ENCODE assay signal across 15 cellular contexts in genomic region chr12:94165152-94165551, GRCh38. TPM values are rescaled to one million over a fixed set of nuclear protein-coding genes. Genes with fewer than 3 reads are reported as not detected.
DNase-seq lines count a peak whose midpoint lies in the region; ATAC-seq and TF ChIP-seq lines count a peak whose summit lies in the region.
"Had no signal": no experiment of that assay in that cellular context is flagged by ENCODE, and none has a peak within 500 bp of the region (broad histone marks: within the 10 kb centered on the region; RNA-seq: fewer than 3 reads in every experiment).

No MANE protein-coding gene starts in this region.

- no peaks in the 10 kb centered on the region for H3K36me3 ChIP-seq in OCI-LY3 (replicated peaks; ENCODE audit: low read depth, low read length)
- no peaks in the 10 kb centered on the region for H3K36me3 ChIP-seq in endocrine pancreas (ENCODE audit: control insufficient read depth, insufficient read depth, low read length)
- no peaks in the 10 kb centered on the region for H3K36me3 ChIP-seq in neural progenitor cell

- H3K4me3 ChIP-seq in OCI-LY3 (ENCODE audit: low read length) (no peak overlapping the region), endocrine pancreas (ENCODE audit: control insufficient read depth, insufficient read depth, low read length) (peak overlapping the region; percentile 76), neural progenitor cell (peak overlapping the region; percentile 10)

- TF ChIP-seq CTCF in CD14-positive monocyte (IDR thresholded peaks at IDR 0.05) (no peak), OCI-LY3 (IDR thresholded peaks at IDR 0.05; ENCODE audit: low read depth, low read length) (no peak), neural progenitor cell (IDR thresholded peaks at IDR 0.05) (no peak), GM10266 (IDR thresholded peaks at IDR 0.05; ENCODE audit: control insufficient read depth, insufficient read depth, low read depth, missing control alignments) (no peak)

- H3K4me2 ChIP-seq in OCI-LY3 (ENCODE audit: low read length) (peak overlapping the region; percentile 30), neural progenitor cell (peak overlapping the region; percentile 63)

- H3K9ac ChIP-seq in OCI-LY3 (ENCODE audit: low read length) = no peak overlapping the region
- H3K9ac ChIP-seq in endocrine pancreas (ENCODE audit: control insufficient read depth, insufficient read depth, low read length) = no peak overlapping the region
- no peak overlapping the region for H3K9ac ChIP-seq in neural progenitor cell

- H3K9me3 ChIP-seq in OCI-LY3 (ENCODE audit: insufficient read depth, low read length) (no peaks in the 10 kb centered on the region), endocrine pancreas (ENCODE audit: control insufficient read depth, low read length) (no peaks in the 10 kb centered on the region), neural progenitor cell (ENCODE audit: low read depth) (no peaks in the 10 kb centered on the region)

- peaks cover 0 to 2% (median 0%) of the 10 kb centered on the region in 7 donors for H3K9me3 Mint-ChIP-seq in CD14-positive monocyte
- no peaks in the 10 kb centered on the region for H3K9me3 Mint-ChIP-seq in neural progenitor cell

- no peak overlapping the region for H3K27ac ChIP-seq in OCI-LY3 (ENCODE audit: low read length)
- peak overlapping the region; percentile 70 for H3K27ac ChIP-seq in neural progenitor cell
- H3K27ac ChIP-seq: HL-60 had no signal

- peaks cover 23% of the 10 kb centered on the region for H3F3A ChIP-seq in neural progenitor cell (ENCODE audit: low read depth)

- H4K20me1 ChIP-seq in OCI-LY3 (ENCODE audit: insufficient read depth, low read length) = no peaks in the 10 kb centered on the region
- H4K20me1 ChIP-seq in neural progenitor cell (ENCODE audit: low read depth) = no peaks in the 10 kb centered on the region

- H3K4me1 ChIP-seq in OCI-LY3 (ENCODE audit: low read length) (no peaks in the 10 kb centered on the region), endocrine pancreas (ENCODE audit: control insufficient read depth, insufficient read depth, low read length) (no peaks in the 10 kb centered on the region), neural progenitor cell (peaks cover 34% of the 10 kb centered on the region)

- ATAC-seq in left cardiac atrium = no peak

- no peaks in the 10 kb centered on the region for H3K79me2 ChIP-seq in OCI-LY3 (ENCODE audit: low read length)
- no peaks in the 10 kb centered on the region for H3K79me2 ChIP-seq in neural progenitor cell (ENCODE audit: low read depth)

- H3K27ac Mint-ChIP-seq in CD14-positive monocyte (peak overlapping the region in 5 of 7 donors; percentile 19 to 48 (median 45)), neural progenitor cell (peak overlapping the region; percentile 94)

- H3K36me3 Mint-ChIP-seq in CD14-positive monocyte = peaks cover 50 to 60% of the 10 kb centered on the region in 2 donors
- peaks cover 11% of the 10 kb centered on the region for H3K36me3 Mint-ChIP-seq in neural progenitor cell

- DNase-seq in CD14-positive monocyte (ENCODE audit: low spot score) = no peak
- peak; percentile 68 for DNase-seq in neural progenitor cell (ENCODE audit: low spot score)
- DNase-seq in left cardiac atrium = no peak
- DNase-seq in GM10266 (ENCODE audit: extremely low spot score) = no peak
- DNase-seq in KG1 (lab: John Stamatoyannopoulos, UW) = no peak
- DNase-seq in OCI-M1 (lab: John Stamatoyannopoulos, UW) = no peak
- DNase-seq: DMS53, H7, Karpas-422, MM.1S, NCI-H2029, NCI-H524 had no signal

- intact Hi-C loops in CD14-positive monocyte (cut with micrococcal nuclease) (no loop called here), left cardiac atrium (cut with DNase I) (no loop called here)

- no peak overlapping the region for H2AFZ ChIP-seq in OCI-LY3 (ENCODE audit: low read depth, low read length)
- H2AFZ ChIP-seq in neural progenitor cell (replicated peaks) = peak overlapping the region; percentile 35

- H3K4me3 Mint-ChIP-seq in CD14-positive monocyte (no peak overlapping the region), neural progenitor cell (peak overlapping the region; percentile 62)

- H3K27me3 Mint-ChIP-seq in CD14-positive monocyte (ENCODE audit: low read depth in 3 of 3) (peaks cover 0 to 2% (median 0%) of the 10 kb centered on the region in 3 donors), neural progenitor cell (ENCODE audit: insufficient read depth, low read depth) (peaks cover 2% of the 10 kb centered on the region)

- peaks cover 43% of the 10 kb centered on the region for H3K27me3 ChIP-seq in OCI-LY3 (ENCODE audit: low read depth, low read length)
- no peaks in the 10 kb centered on the region for H3K27me3 ChIP-seq in endocrine pancreas (ENCODE audit: control insufficient read depth, insufficient read depth, low read length)
- H3K27me3 ChIP-seq in neural progenitor cell = peaks cover 36% of the 10 kb centered on the region

- peaks cover 40% of the 10 kb centered on the region for H3K4me1 Mint-ChIP-seq in CD14-positive monocyte
- H3K4me1 Mint-ChIP-seq in neural progenitor cell = peaks cover 49% of the 10 kb centered on the region

RNA-seq across cellular contexts. Expression of gene PLXNC1, which starts 16.8 kb away (rescaled TPM):
- 10 to 100 TPM; 14.3 to 15.4 TPM for polyA plus RNA-seq in CD14-positive monocyte
- total RNA-seq in neural progenitor cell (ENCODE audit: low replicate concordance) (13.4 and 16.7 TPM in 2 replicates), left cardiac atrium (1 to 10 TPM; 3.2 to 4.1 TPM)
